Comparison of ENCODE assay signal across 10 cellular contexts in genomic region chr4:173181769-173182374, GRCh38. TPM values are rescaled to one million over a fixed set of nuclear protein-coding genes. Genes with fewer than 3 reads are reported as not detected.
A peak's percentile ranks its signal among the peaks of the same experiment; 100 is the strongest.
DNase-seq lines count a peak whose midpoint lies in the region; ATAC-seq and TF ChIP-seq lines count a peak whose summit lies in the region.
"Had no signal": no experiment of that assay in that cellular context is flagged by ENCODE, and none has a peak within 500 bp of the region (broad histone marks: within the 10 kb centered on the region; RNA-seq: fewer than 3 reads in every experiment).

No MANE protein-coding gene starts in this region.

- peak; percentile 53 for DNase-seq in G401 (ENCODE audit: low spot score)
- peak; percentile 66 for DNase-seq in NCI-H226
- DNase-seq in fibroblast of the aortic adventitia (ENCODE audit: low read depth) = peak; percentile 68
- DNase-seq in effector memory CD4-positive, alpha-beta T cell = no peak
- DNase-seq in activated T-helper 2 cell treated with anti-CD3 and anti-CD28 coated beads, Interferon-gamma antibody, Interleukin-2, Interleukin-4, amounts not matched to agents 10 μg/mL and 5 μg/mL and 100 μg/mL, durations not matched to agents 14 hours and 24 hours and 36 hours (ENCODE audit: low spot score) = no peak
- DNase-seq in putamen (ENCODE audit: low spot score) = no peak
- DNase-seq in DMS114 treated with DMSO at 0.1 percent for 48 hours (lab: John Stamatoyannopoulos, UW; ENCODE audit: unreplicated experiment) = no peak

- no peak for TF ChIP-seq CTCF in fibroblast of the aortic adventitia (IDR thresholded peaks at IDR 0.05; ENCODE audit: insufficient read depth, low read length)

- intact Hi-C loops in activated T-helper 2 cell treated with anti-CD3 and anti-CD28 coated beads, Interferon-gamma antibody, Interleukin-2, Interleukin-4, amounts not matched to agents 10 μg/mL and 5 μg/mL and 100 μg/mL, durations not matched to agents 14 hours and 24 hours and 36 hours (cut with micrococcal nuclease) = loop anchor here (1.0 kb wide), 1 partner anchor 12 kb away; no protein-coding TSS in a partner anchor

- H3K4me3 ChIP-seq in fibroblast of the aortic adventitia (ENCODE audit: low read depth, low read length) = no peak overlapping the region
- no peak overlapping the region for H3K4me3 ChIP-seq in effector memory CD4-positive, alpha-beta T cell (ENCODE audit: insufficient read depth, low read depth, low read length, poor library complexity, severe bottlenecking)

- H3K27me3 Mint-ChIP-seq in activated T-helper 2 cell treated with anti-CD3 and anti-CD28 coated beads, Interferon-gamma antibody, Interleukin-2, Interleukin-4, amounts not matched to agents 10 μg/mL and 5 μg/mL and 100 μg/mL, durations not matched to agents 14 hours and 24 hours and 36 hours (ENCODE audit: low read depth) = no peaks in the 10 kb centered on the region

- H3K27ac Mint-ChIP-seq in activated T-helper 2 cell treated with anti-CD3 and anti-CD28 coated beads, Interferon-gamma antibody, Interleukin-2, Interleukin-4, amounts not matched to agents 10 μg/mL and 5 μg/mL and 100 μg/mL, durations not matched to agents 14 hours and 24 hours and 36 hours = no peak overlapping the region
- H3K27ac Mint-ChIP-seq: T-helper 2 cell treated with Interferon-gamma antibody and Interleukin-4, amounts not matched to agents 5 μg/mL and 100 μg/mL, for 36 hours had no signal

- no peaks in the 10 kb centered on the region for H3K4me1 ChIP-seq in effector memory CD4-positive, alpha-beta T cell (ENCODE audit: control insufficient read depth, insufficient read depth, low read length, poor library complexity, severe bottlenecking)

- no peaks in the 10 kb centered on the region for H3K9me3 Mint-ChIP-seq in activated T-helper 2 cell treated with anti-CD3 and anti-CD28 coated beads, Interferon-gamma antibody, Interleukin-2, Interleukin-4, amounts not matched to agents 10 μg/mL and 5 μg/mL and 100 μg/mL, durations not matched to agents 14 hours and 24 hours and 36 hours
- H3K9me3 Mint-ChIP-seq: T-helper 2 cell treated with Interferon-gamma antibody and Interleukin-4, amounts not matched to agents 5 μg/mL and 100 μg/mL, for 36 hours had no signal

- H3K4me3 Mint-ChIP-seq in activated T-helper 2 cell treated with anti-CD3 and anti-CD28 coated beads, Interferon-gamma antibody, Interleukin-2, Interleukin-4, amounts not matched to agents 10 μg/mL and 5 μg/mL and 100 μg/mL, durations not matched to agents 14 hours and 24 hours and 36 hours (ENCODE audit: low read depth) = no peak overlapping the region
- H3K4me3 Mint-ChIP-seq: T-helper 2 cell treated with Interferon-gamma antibody and Interleukin-4, amounts not matched to agents 5 μg/mL and 100 μg/mL, for 36 hours had no signal

- in situ Hi-C loops in G401 (cut with HindIII; ENCODE audit: low sequenced_read_pairs) = no loop called here

- no peaks in the 10 kb centered on the region for H3K27me3 ChIP-seq in effector memory CD4-positive, alpha-beta T cell (replicated peaks; ENCODE audit: control insufficient read depth, insufficient read depth, low read length, poor library complexity, severe bottlenecking)

- H3K9me3 ChIP-seq in effector memory CD4-positive, alpha-beta T cell (ENCODE audit: control insufficient read depth, low read length) = no peaks in the 10 kb centered on the region

- H3K36me3 ChIP-seq in effector memory CD4-positive, alpha-beta T cell (ENCODE audit: control insufficient read depth, insufficient read depth, low read length) = no peaks in the 10 kb centered on the region

- H3K36me3 Mint-ChIP-seq in activated T-helper 2 cell treated with anti-CD3 and anti-CD28 coated beads, Interferon-gamma antibody, Interleukin-2, Interleukin-4, amounts not matched to agents 10 μg/mL and 5 μg/mL and 100 μg/mL, durations not matched to agents 14 hours and 24 hours and 36 hours (ENCODE audit: low read depth) = no peaks in the 10 kb centered on the region

- ATAC-seq in GM21786 (IDR thresholded peaks at IDR 0.05; ENCODE audit: unreplicated experiment) = peak; percentile 60

- H3K4me1 Mint-ChIP-seq in activated T-helper 2 cell treated with anti-CD3 and anti-CD28 coated beads, Interferon-gamma antibody, Interleukin-2, Interleukin-4, amounts not matched to agents 10 μg/mL and 5 μg/mL and 100 μg/mL, durations not matched to agents 14 hours and 24 hours and 36 hours (ENCODE audit: low read depth) = peaks cover 20% of the 10 kb centered on the region

- H3K27ac ChIP-seq in effector memory CD4-positive, alpha-beta T cell (ENCODE audit: insufficient read depth, low read length, poor library complexity, severe bottlenecking) = no peak overlapping the region
- H3K27ac ChIP-seq: KMS-11 had no signal

RNA-seq across cellular contexts. Expression of gene GALNT7, which starts 13.3 kb away (rescaled TPM):
- total RNA-seq in G401 (2014; rRNA removed; shearing (Covaris generic)) = 12.4 and 22.1 TPM in 2 replicates
- 15.4 and 19.6 TPM in 2 replicates for total RNA-seq in fibroblast of the aortic adventitia (ENCODE audit: low replicate concordance)
- 28.9 and 33.1 TPM in 2 replicates for total RNA-seq in activated T-helper 2 cell treated with anti-CD3 and anti-CD28 coated beads, Interferon-gamma antibody, Interleukin-2, Interleukin-4, amounts not matched to agents 10 μg/mL and 5 μg/mL and 100 μg/mL, durations not matched to agents 14 hours and 24 hours and 36 hours

Comparison
In these comparisons a context has a peak if more than half of its experiments do, and no peak if none do; other contexts are left out.
1. DNase-seq: peak in G401 (single experiment), NCI-H226 (single experiment) and fibroblast of the aortic adventitia (single experiment); none in effector memory CD4-positive, alpha-beta T cell (0 of 3), activated T-helper 2 cell treated with anti-CD3 and anti-CD28 coated beads, Interferon-gamma antibody, Interleukin-2, Interleukin-4, amounts not matched to agents 10 μg/mL and 5 μg/mL and 100 μg/mL, durations not matched to agents 14 hours and 24 hours and 36 hours (single experiment), putamen (single experiment) and DMS114 treated with DMSO at 0.1 percent for 48 hours (single experiment).